1 cellular context compared by ENCODE assay signal in the genomic region with DNA sequence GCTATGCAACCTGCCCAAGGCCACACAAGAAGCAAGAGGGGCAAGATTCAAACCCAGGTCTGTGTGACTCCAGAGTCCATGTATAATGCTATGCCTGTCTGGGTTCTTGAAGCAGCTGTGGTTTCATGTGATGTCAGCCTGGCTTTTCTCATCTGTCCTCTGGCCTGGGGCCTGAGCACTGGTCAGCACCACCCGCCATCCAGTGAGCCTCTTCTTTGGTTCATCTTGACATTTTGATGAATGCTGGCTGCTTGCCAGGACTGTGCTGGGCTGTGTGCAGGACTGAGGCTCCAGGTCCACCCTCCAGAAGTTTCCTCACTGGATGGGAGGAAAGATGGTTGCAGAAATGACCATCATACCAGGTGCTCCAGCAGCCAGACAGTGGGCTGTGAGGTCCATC.
TF ChIP-seq lines count a peak whose summit lies in the region.

No MANE protein-coding gene starts in this region.

TF ChIP-seq in GM23338, 12 proteins besides CTCF, POLR2A, EP300 and RAD21:
- TF ChIP-seq, protein P1, sequence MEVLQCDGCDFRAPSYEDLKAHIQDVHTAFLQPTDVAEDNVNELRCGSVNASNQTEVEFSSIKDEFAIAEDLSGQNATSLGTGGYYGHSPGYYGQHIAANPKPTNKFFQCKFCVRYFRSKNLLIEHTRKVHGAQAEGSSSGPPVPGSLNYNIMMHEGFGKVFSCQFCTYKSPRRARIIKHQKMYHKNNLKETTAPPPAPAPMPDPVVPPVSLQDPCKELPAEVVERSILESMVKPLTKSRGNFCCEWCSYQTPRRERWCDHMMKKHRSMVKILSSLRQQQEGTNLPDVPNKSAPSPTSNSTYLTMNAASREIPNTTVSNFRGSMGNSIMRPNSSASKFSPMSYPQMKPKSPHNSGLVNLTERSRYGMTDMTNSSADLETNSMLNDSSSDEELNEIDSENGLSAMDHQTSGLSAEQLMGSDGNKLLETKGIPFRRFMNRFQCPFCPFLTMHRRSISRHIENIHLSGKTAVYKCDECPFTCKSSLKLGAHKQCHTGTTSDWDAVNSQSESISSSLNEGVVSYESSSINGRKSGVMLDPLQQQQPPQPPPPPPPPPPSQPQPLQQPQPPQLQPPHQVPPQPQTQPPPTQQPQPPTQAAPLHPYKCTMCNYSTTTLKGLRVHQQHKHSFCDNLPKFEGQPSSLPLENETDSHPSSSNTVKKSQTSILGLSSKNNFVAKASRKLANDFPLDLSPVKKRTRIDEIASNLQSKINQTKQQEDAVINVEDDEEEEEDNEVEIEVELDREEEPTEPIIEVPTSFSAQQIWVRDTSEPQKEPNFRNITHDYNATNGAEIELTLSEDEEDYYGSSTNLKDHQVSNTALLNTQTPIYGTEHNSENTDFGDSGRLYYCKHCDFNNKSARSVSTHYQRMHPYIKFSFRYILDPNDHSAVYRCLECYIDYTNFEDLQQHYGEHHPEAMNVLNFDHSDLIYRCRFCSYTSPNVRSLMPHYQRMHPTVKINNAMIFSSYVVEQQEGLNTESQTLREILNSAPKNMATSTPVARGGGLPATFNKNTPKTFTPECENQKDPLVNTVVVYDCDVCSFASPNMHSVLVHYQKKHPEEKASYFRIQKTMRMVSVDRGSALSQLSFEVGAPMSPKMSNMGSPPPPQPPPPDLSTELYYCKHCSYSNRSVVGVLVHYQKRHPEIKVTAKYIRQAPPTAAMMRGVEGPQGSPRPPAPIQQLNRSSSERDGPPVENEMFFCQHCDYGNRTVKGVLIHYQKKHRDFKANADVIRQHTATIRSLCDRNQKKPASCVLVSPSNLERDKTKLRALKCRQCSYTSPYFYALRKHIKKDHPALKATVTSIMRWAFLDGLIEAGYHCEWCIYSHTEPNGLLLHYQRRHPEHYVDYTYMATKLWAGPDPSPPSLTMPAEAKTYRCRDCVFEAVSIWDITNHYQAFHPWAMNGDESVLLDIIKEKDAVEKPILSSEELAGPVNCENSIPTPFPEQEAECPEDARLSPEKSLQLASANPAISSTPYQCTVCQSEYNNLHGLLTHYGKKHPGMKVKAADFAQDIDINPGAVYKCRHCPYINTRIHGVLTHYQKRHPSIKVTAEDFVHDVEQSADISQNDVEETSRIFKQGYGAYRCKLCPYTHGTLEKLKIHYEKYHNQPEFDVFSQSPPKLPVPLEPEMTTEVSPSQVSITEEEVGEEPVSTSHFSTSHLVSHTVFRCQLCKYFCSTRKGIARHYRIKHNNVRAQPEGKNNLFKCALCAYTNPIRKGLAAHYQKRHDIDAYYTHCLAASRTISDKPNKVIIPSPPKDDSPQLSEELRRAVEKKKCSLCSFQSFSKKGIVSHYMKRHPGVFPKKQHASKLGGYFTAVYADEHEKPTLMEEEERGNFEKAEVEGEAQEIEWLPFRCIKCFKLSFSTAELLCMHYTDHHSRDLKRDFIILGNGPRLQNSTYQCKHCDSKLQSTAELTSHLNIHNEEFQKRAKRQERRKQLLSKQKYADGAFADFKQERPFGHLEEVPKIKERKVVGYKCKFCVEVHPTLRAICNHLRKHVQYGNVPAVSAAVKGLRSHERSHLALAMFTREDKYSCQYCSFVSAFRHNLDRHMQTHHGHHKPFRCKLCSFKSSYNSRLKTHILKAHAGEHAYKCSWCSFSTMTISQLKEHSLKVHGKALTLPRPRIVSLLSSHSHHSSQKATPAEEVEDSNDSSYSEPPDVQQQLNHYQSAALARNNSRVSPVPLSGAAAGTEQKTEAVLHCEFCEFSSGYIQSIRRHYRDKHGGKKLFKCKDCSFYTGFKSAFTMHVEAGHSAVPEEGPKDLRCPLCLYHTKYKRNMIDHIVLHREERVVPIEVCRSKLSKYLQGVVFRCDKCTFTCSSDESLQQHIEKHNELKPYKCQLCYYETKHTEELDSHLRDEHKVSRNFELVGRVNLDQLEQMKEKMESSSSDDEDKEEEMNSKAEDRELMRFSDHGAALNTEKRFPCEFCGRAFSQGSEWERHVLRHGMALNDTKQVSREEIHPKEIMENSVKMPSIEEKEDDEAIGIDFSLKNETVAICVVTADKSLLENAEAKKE (CRISPR knock-in tag; IDR thresholded peaks at IDR 0.05): no peak
- TF ChIP-seq ZNF331 (CRISPR knock-in tag; IDR thresholded peaks at IDR 0.05; ENCODE audit: low read depth) (no peak), EZH2phosphoT487 (IDR thresholded peaks at IDR 0.05; ENCODE audit: unreplicated experiment) (no peak), CREB1 (CRISPR knock-in tag; IDR thresholded peaks at IDR 0.05; ENCODE audit: low read depth) (no peak), STAT1 (IDR thresholded peaks at IDR 0.05; ENCODE audit: unreplicated experiment) (no peak), POLR2AphosphoS5 (IDR thresholded peaks at IDR 0.05; ENCODE audit: low read depth) (no peak), JUNB (IDR thresholded peaks at IDR 0.05; ENCODE audit: unreplicated experiment) (no peak), NANOG (IDR thresholded peaks at IDR 0.05; ENCODE audit: borderline replicate concordance) (no peak), EZH2 (IDR thresholded peaks at IDR 0.05; ENCODE audit: low read depth, unreplicated experiment) (no peak), ZNF114 (CRISPR knock-in tag; IDR thresholded peaks at IDR 0.05) (no peak)
- TF ChIP-seq, protein P2, sequence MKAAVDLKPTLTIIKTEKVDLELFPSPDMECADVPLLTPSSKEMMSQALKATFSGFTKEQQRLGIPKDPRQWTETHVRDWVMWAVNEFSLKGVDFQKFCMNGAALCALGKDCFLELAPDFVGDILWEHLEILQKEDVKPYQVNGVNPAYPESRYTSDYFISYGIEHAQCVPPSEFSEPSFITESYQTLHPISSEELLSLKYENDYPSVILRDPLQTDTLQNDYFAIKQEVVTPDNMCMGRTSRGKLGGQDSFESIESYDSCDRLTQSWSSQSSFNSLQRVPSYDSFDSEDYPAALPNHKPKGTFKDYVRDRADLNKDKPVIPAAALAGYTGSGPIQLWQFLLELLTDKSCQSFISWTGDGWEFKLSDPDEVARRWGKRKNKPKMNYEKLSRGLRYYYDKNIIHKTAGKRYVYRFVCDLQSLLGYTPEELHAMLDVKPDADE (IDR thresholded peaks at IDR 0.05): no peak
- TF ChIP-seq, protein P3, sequence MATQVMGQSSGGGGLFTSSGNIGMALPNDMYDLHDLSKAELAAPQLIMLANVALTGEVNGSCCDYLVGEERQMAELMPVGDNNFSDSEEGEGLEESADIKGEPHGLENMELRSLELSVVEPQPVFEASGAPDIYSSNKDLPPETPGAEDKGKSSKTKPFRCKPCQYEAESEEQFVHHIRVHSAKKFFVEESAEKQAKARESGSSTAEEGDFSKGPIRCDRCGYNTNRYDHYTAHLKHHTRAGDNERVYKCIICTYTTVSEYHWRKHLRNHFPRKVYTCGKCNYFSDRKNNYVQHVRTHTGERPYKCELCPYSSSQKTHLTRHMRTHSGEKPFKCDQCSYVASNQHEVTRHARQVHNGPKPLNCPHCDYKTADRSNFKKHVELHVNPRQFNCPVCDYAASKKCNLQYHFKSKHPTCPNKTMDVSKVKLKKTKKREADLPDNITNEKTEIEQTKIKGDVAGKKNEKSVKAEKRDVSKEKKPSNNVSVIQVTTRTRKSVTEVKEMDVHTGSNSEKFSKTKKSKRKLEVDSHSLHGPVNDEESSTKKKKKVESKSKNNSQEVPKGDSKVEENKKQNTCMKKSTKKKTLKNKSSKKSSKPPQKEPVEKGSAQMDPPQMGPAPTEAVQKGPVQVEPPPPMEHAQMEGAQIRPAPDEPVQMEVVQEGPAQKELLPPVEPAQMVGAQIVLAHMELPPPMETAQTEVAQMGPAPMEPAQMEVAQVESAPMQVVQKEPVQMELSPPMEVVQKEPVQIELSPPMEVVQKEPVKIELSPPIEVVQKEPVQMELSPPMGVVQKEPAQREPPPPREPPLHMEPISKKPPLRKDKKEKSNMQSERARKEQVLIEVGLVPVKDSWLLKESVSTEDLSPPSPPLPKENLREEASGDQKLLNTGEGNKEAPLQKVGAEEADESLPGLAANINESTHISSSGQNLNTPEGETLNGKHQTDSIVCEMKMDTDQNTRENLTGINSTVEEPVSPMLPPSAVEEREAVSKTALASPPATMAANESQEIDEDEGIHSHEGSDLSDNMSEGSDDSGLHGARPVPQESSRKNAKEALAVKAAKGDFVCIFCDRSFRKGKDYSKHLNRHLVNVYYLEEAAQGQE (IDR thresholded peaks at IDR 0.05; ENCODE audit: unreplicated experiment): no peak
